ENCODE assay signal across 14 cellular contexts in the genomic region with DNA sequence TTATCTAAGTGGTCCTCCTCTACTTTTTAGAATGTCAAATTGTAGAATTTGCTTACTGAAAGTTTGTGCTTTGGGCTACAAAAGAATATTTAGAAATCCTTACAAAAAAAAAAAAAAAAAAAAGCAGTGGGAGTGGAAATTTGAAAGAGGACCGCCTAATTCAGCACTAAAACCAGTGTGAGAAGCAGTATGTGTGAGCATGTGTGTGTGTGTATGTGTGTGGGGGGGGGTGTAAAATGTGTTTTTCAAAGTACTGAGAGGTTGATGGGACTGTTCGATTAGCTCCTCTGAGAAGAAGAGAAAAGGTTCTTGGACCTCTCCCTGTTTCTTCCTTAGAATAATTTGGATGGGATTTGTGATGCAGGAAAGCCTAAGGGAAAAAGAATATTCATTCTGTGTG. TPM values are rescaled to one million over a fixed set of nuclear protein-coding genes. Genes with fewer than 3 reads are reported as not detected.
DNase-seq lines count a peak whose midpoint lies in the region; TF ChIP-seq lines count a peak whose summit lies in the region.
"Had no signal": no experiment of that assay in that cellular context is flagged by ENCODE, and none has a peak within 500 bp of the region (broad histone marks: within the 10 kb centered on the region; RNA-seq: fewer than 3 reads in every experiment).

A gene with protein sequence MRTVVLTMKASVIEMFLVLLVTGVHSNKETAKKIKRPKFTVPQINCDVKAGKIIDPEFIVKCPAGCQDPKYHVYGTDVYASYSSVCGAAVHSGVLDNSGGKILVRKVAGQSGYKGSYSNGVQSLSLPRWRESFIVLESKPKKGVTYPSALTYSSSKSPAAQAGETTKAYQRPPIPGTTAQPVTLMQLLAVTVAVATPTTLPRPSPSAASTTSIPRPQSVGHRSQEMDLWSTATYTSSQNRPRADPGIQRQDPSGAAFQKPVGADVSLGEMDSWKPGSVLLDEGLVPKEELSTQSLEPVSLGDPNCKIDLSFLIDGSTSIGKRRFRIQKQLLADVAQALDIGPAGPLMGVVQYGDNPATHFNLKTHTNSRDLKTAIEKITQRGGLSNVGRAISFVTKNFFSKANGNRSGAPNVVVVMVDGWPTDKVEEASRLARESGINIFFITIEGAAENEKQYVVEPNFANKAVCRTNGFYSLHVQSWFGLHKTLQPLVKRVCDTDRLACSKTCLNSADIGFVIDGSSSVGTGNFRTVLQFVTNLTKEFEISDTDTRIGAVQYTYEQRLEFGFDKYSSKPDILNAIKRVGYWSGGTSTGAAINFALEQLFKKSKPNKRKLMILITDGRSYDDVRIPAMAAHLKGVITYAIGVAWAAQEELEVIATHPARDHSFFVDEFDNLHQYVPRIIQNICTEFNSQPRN (plus strand): TSS at position 175 of the 400 bp plus-strand sequence. CDS start 19,664 bp downstream, outside the sequence.

- H3K4me1 ChIP-seq in adipocyte (ENCODE audit: control insufficient read depth, insufficient read depth, low read length), result peaks cover 39% of the 10 kb centered on the region
- H3K4me1 ChIP-seq in left ventricle myocardium inferior, result no peaks in the 10 kb centered on the region
- no peaks in the 10 kb centered on the region for H3K4me1 ChIP-seq in effector memory CD4-positive, alpha-beta T cell (ENCODE audit: control insufficient read depth, insufficient read depth, low read length, poor library complexity, severe bottlenecking)
- H3K4me1 ChIP-seq: upper lobe of left lung had no signal

- no peaks in the 10 kb centered on the region for H3K27me3 ChIP-seq in HL-60 (ENCODE audit: insufficient read depth, poor library complexity, severe bottlenecking)
- H3K27me3 ChIP-seq in adipocyte (replicated peaks; ENCODE audit: control insufficient read depth, insufficient read depth, low read length), result no peaks in the 10 kb centered on the region
- H3K27me3 ChIP-seq in left ventricle myocardium inferior (ENCODE audit: low read depth), result peaks cover 10% of the 10 kb centered on the region
- H3K27me3 ChIP-seq in effector memory CD4-positive, alpha-beta T cell (replicated peaks; ENCODE audit: control insufficient read depth, insufficient read depth, low read length, poor library complexity, severe bottlenecking), result no peaks in the 10 kb centered on the region
- H3K27me3 ChIP-seq: upper lobe of left lung had no signal

- H3K27ac ChIP-seq in HL-60 (replicated peaks) (peak within 1 kb of the TSS; percentile 91), left ventricle myocardium inferior (replicated peaks) (peak within 1 kb of the TSS; percentile 64)
- no peak within 1 kb of the TSS for H3K27ac ChIP-seq in effector memory CD4-positive, alpha-beta T cell (ENCODE audit: insufficient read depth, low read length, poor library complexity, severe bottlenecking)
- H3K27ac ChIP-seq: upper lobe of left lung had no signal

- H3K4me3 ChIP-seq in HL-60 (replicated peaks; ENCODE audit: insufficient read depth, low read length) (peak within 1 kb of the TSS; percentile 58), adipocyte (ENCODE audit: low read length) (peak within 1 kb of the TSS; percentile 85), left ventricle myocardium inferior (peak within 1 kb of the TSS; percentile 56)
- H3K4me3 ChIP-seq in effector memory CD4-positive, alpha-beta T cell (ENCODE audit: insufficient read depth, low read depth, low read length, poor library complexity, severe bottlenecking), result no peak within 1 kb of the TSS
- H3K4me3 ChIP-seq: upper lobe of left lung had no signal

- intact Hi-C loops in left ventricle myocardium inferior (cut with micrococcal nuclease), result no loop called here

- peak within 1 kb of the TSS; percentile 86 for H3K9ac ChIP-seq in adipocyte (ENCODE audit: low read length)

- no peak for TF ChIP-seq CTCF in HL-60 (IDR thresholded peaks at IDR 0.05; ENCODE audit: insufficient read depth, low read length)
- no peak for TF ChIP-seq CTCF in left ventricle myocardium inferior (IDR thresholded peaks at IDR 0.05; ENCODE audit: borderline replicate concordance)
- no peak for TF ChIP-seq CTCF in subcutaneous adipose tissue (IDR thresholded peaks at IDR 0.05; ENCODE audit: low read depth)

- H3K9me3 ChIP-seq in adipocyte (ENCODE audit: control insufficient read depth, low read length) (no peaks in the 10 kb centered on the region), left ventricle myocardium inferior (replicated peaks) (no peaks in the 10 kb centered on the region)
- H3K9me3 ChIP-seq in effector memory CD4-positive, alpha-beta T cell (ENCODE audit: control insufficient read depth, low read length), result no peaks in the 10 kb centered on the region
- H3K9me3 ChIP-seq: upper lobe of left lung had no signal

- H3K36me3 ChIP-seq in adipocyte (ENCODE audit: control insufficient read depth, insufficient read depth, low read length, severe bottlenecking) (no peaks in the 10 kb centered on the region), left ventricle myocardium inferior (no peaks in the 10 kb centered on the region)
- no peaks in the 10 kb centered on the region for H3K36me3 ChIP-seq in effector memory CD4-positive, alpha-beta T cell (ENCODE audit: control insufficient read depth, insufficient read depth, low read length)
- H3K36me3 ChIP-seq: upper lobe of left lung had no signal

- peak; percentile 51 to 69 for DNase-seq in HL-60 (ENCODE audit: low read depth in 1 of 2, low spot score in 1 of 2)
- peak; percentile 67 for DNase-seq in adipocyte (ENCODE audit: low read depth)
- DNase-seq in left ventricle myocardium inferior, result no peak
- no peak for DNase-seq in cerebellum (ENCODE audit: low spot score)
- no peak for DNase-seq in A172 (ENCODE audit: low spot score)
- no peak for DNase-seq in effector memory CD4-positive, alpha-beta T cell
- no peak for DNase-seq in stimulated activated CD4-positive, alpha-beta T cell treated with anti-CD3 and anti-CD28 coated beads, Interleukin-12 subunit alpha, Interleukin-12 subunit beta, amount 100 ng/mL, for 4 hours
- DNase-seq: activated CD8-positive, alpha-beta memory T cell treated with anti-CD3 and anti-CD28 coated beads for 24 hours; NCI-H1105; NCI-H748 treated with DMSO at 0.1 percent for 48 hours; upper lobe of left lung had no signal

RNA-seq across cellular contexts. Expression of the gene that starts here (rescaled TPM):
- total RNA-seq in left ventricle myocardium inferior, result 8.5 TPM
- total RNA-seq in subcutaneous adipose tissue, result 100 to 1,000 TPM in 2 of 4 donors, 10 to 100 TPM in 2; 48.2 to 135 (median 93.4) TPM
- total RNA-seq in cerebellum, result 3.4 TPM
- total RNA-seq in A172 (2014; rRNA removed; shearing (Covaris generic)), result 1.3 and 3.4 TPM in 2 replicates
- total RNA-seq: neural crest cell; T-helper 1 cell treated with Interleukin-12 subunit alpha and Interleukin-12 subunit beta and Interleukin-4 antibody, amounts not matched to agents 30 ng/mL and 1 ng/mL, for 36 hours had no signal

Comparison
In these comparisons a context has a peak if more than half of its experiments do, and no peak if none do; other contexts are left out.
1. DNase-seq: peak in HL-60 (2 of 2) and adipocyte (single experiment); none in left ventricle myocardium inferior (single experiment), cerebellum (single experiment), A172 (single experiment), effector memory CD4-positive, alpha-beta T cell (0 of 3) and stimulated activated CD4-positive, alpha-beta T cell treated with anti-CD3 and anti-CD28 coated beads, Interleukin-12 subunit alpha, Interleukin-12 subunit beta, amount 100 ng/mL, for 4 hours (single experiment).